Comparison of ENCODE assay signal across 8 cellular contexts in the genomic region with DNA sequence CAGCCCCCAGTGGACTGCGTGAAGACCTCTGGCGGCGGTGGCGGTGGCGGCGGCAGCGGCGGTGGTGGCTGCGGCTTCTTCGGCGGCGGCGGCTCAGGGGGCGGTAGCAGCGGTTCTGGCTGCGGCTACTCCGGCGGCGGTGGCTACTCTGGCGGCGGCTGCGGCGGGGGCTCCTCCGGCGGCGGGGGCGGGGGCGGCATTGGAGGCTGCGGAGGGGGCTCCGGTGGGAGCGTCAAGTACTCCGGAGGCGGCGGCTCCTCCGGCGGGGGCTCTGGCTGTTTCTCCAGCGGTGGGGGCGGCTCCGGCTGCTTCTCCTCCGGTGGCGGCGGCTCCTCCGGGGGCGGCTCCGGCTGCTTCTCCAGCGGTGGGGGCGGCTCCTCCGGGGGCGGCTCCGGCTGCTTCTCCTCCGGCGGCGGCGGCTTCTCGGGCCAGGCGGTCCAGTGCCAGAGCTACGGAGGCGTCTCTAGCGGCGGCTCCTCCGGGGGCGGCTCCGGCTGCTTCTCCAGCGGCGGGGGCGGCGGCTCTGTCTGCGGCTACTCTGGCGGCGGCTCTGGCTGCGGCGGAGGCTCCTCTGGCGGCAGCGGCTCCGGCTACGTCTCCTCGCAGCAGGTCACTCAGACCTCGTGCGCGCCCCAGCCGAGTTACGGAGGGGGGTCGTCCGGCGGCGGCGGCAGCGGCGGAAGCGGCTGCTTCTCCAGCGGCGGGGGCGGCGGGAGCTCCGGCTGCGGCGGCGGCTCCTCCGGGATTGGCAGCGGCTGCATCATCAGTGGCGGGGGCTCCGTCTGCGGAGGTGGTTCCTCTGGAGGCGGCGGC. TPM values are rescaled to one million over a fixed set of nuclear protein-coding genes. Genes with fewer than 3 reads are reported as not detected.
DNase-seq lines count a peak whose midpoint lies in the region; ATAC-seq and TF ChIP-seq lines count a peak whose summit lies in the region.

No MANE protein-coding gene starts in this region.

- H3K4me3 ChIP-seq in esophagus (ENCODE audit: low read depth in 1 of 2, low read length in 2 of 2) (peak overlapping the region; percentile 55 to 67), Caco-2 (ENCODE audit: low read depth, low read length) (no peak overlapping the region)

- no peaks in the 10 kb centered on the region for H3K9me3 Mint-ChIP-seq in activated CD4-positive, alpha-beta T cell treated with anti-CD3 and anti-CD28 coated beads, Interleukin-2, amount 10 ng/mL, durations not matched to agents 7 days and 5 days
- H3K9me3 Mint-ChIP-seq in Caco-2 (ENCODE audit: unreplicated experiment): no peaks in the 10 kb centered on the region

- no peak for TF ChIP-seq CTCF in Caco-2 (IDR thresholded peaks at IDR 0.05; ENCODE audit: insufficient read depth in 1 of 2, low read depth in 1 of 2, low read length in 1 of 2, severe bottlenecking in 1 of 2, unreplicated experiment in 1 of 2)

- H3K4me1 ChIP-seq in esophagus (ENCODE audit: control insufficient read depth in 2 of 2, insufficient read depth in 2 of 2, low read length in 1 of 2): no peaks in the 10 kb centered on the region
- H3K4me1 ChIP-seq in Caco-2: no peaks in the 10 kb centered on the region

- no peaks in the 10 kb centered on the region for H3K36me3 Mint-ChIP-seq in activated CD4-positive, alpha-beta T cell treated with anti-CD3 and anti-CD28 coated beads, Interleukin-2, amount 10 ng/mL, durations not matched to agents 7 days and 5 days (ENCODE audit: low read depth)
- no peaks in the 10 kb centered on the region for H3K36me3 Mint-ChIP-seq in Caco-2 (ENCODE audit: insufficient read depth, unreplicated experiment)

- peak overlapping the region; percentile 32 for H3K4me3 Mint-ChIP-seq in activated CD4-positive, alpha-beta T cell treated with anti-CD3 and anti-CD28 coated beads, Interleukin-2, amount 10 ng/mL, durations not matched to agents 7 days and 5 days
- H3K4me3 Mint-ChIP-seq in Caco-2 (ENCODE audit: unreplicated experiment): no peak overlapping the region

- CTCF ChIA-PET in activated CD4-positive, alpha-beta T cell treated with anti-CD3 and anti-CD28 coated beads, Interleukin-2, amount 10 ng/mL, durations not matched to agents 7 days and 5 days (lab: Charles Lee): interaction anchor here (1.4 kb wide), 1 partner anchor 8 kb away, joined by 3 read pairs; no protein-coding TSS in a partner anchor
- CTCF ChIA-PET in Caco-2 (lab: Charles Lee): no interaction called here

- no peak overlapping the region for H3K27ac Mint-ChIP-seq in activated CD4-positive, alpha-beta T cell treated with anti-CD3 and anti-CD28 coated beads, Interleukin-2, amount 10 ng/mL, durations not matched to agents 7 days and 5 days
- H3K27ac Mint-ChIP-seq in Caco-2 (ENCODE audit: unreplicated experiment): no peak overlapping the region

- H3K9me3 ChIP-seq in esophagus (ENCODE audit: control insufficient read depth in 2 of 2, insufficient read depth in 1 of 2, low read depth in 1 of 2, low read length in 1 of 2): no peaks in the 10 kb centered on the region
- no peaks in the 10 kb centered on the region for H3K9me3 ChIP-seq in Caco-2

- POLR2A ChIA-PET in activated CD4-positive, alpha-beta T cell treated with anti-CD3 and anti-CD28 coated beads, Interleukin-2, amount 10 ng/mL, durations not matched to agents 7 days and 5 days (lab: Charles Lee): no interaction called here
- POLR2A ChIA-PET in Caco-2 (lab: Charles Lee): no interaction called here

- DNase-seq in NCI-H1417 (lab: John Stamatoyannopoulos, UW): peak; percentile 46 to 68 (median 65)
- no peak for DNase-seq in NCI-H1417 treated with DMSO at 0.1 percent for 48 hours (lab: John Stamatoyannopoulos, UW)
- no peak for DNase-seq in activated CD4-positive, alpha-beta T cell treated with anti-CD3 and anti-CD28 coated beads, Interleukin-2, amount 10 ng/mL, durations not matched to agents 7 days and 5 days
- peak; percentile 31 for DNase-seq in occipital lobe (lab: John Stamatoyannopoulos, UW)
- DNase-seq in NCI-H2196 (lab: John Stamatoyannopoulos, UW; ENCODE audit: unreplicated experiment): no peak
- no peak for DNase-seq in Caco-2

- WGBS in esophagus, 2 donors: 3 to 4% methylated on average over 81 to 105 of the region's 105 CpGs

- ATAC-seq in GM21360 (IDR thresholded peaks at IDR 0.05; ENCODE audit: unreplicated experiment): no peak

- H3K4me1 Mint-ChIP-seq in activated CD4-positive, alpha-beta T cell treated with anti-CD3 and anti-CD28 coated beads, Interleukin-2, amount 10 ng/mL, durations not matched to agents 7 days and 5 days: peaks cover 23% of the 10 kb centered on the region
- no peaks in the 10 kb centered on the region for H3K4me1 Mint-ChIP-seq in Caco-2 (ENCODE audit: low read depth, unreplicated experiment)

- no TSS peak for BruUV-seq in Caco-2 (replicated peaks; lab: Mats Ljungman, UMichigan)

- H3K36me3 ChIP-seq in esophagus (ENCODE audit: control insufficient read depth in 2 of 2, insufficient read depth in 2 of 2, low read length in 1 of 2) (no peaks in the 10 kb centered on the region), Caco-2 (ENCODE audit: control insufficient read depth, insufficient read depth, low read length) (no peaks in the 10 kb centered on the region)

- intact Hi-C loops in Caco-2 (cut with micrococcal nuclease; ENCODE audit: unreplicated experiment): no loop called here

- peaks cover 67% of the 10 kb centered on the region for H3K27me3 Mint-ChIP-seq in activated CD4-positive, alpha-beta T cell treated with anti-CD3 and anti-CD28 coated beads, Interleukin-2, amount 10 ng/mL, durations not matched to agents 7 days and 5 days
- peaks cover 23% of the 10 kb centered on the region for H3K27me3 Mint-ChIP-seq in Caco-2 (ENCODE audit: insufficient read depth, unreplicated experiment)

- H3K27me3 ChIP-seq in esophagus (ENCODE audit: control insufficient read depth in 1 of 2, insufficient read depth in 2 of 2, low read length in 2 of 2) (peaks cover 0 to 5% of the 10 kb centered on the region in 2 donors), Caco-2 (replicated peaks; ENCODE audit: control insufficient read depth, insufficient read depth, low read length) (no peaks in the 10 kb centered on the region; the same call in 1 of the 2 replicates)

- H3K27ac ChIP-seq in esophagus (ENCODE audit: low read depth in 2 of 2, low read length in 1 of 2): no peak overlapping the region

RNA-seq across cellular contexts. Expression of a gene that starts 1.7 kb away (rescaled TPM):
- total RNA-seq in activated CD4-positive, alpha-beta T cell treated with anti-CD3 and anti-CD28 coated beads, Interleukin-2, amount 10 ng/mL, durations not matched to agents 7 days and 5 days: not detected
- under 1 TPM in 1 of 2 donors, not detected in 1; 0.28 TPM for polyA plus RNA-seq in esophagus
- total RNA-seq in occipital lobe (not detected), Caco-2 (2022) (not detected in 2 replicates)

RNA-seq across cellular contexts. Expression of a gene that starts 43.8 kb away (rescaled TPM):
- not detected for total RNA-seq in activated CD4-positive, alpha-beta T cell treated with anti-CD3 and anti-CD28 coated beads, Interleukin-2, amount 10 ng/mL, durations not matched to agents 7 days and 5 days
- not detected for polyA plus RNA-seq in esophagus
- total RNA-seq in occipital lobe: not detected
- 0.88 TPM in 1 of 2 replicates, not detected in the other for total RNA-seq in Caco-2 (2022)

RNA-seq across cellular contexts. Expression of a gene that starts 51.6 kb away (rescaled TPM):
- not detected for total RNA-seq in activated CD4-positive, alpha-beta T cell treated with anti-CD3 and anti-CD28 coated beads, Interleukin-2, amount 10 ng/mL, durations not matched to agents 7 days and 5 days
- 10 to 100 TPM in 1 of 2 donors, 1 to 10 TPM in 1; 9.9 to 21.5 TPM for polyA plus RNA-seq in esophagus
- total RNA-seq in occipital lobe: not detected
- not detected in 2 replicates for total RNA-seq in Caco-2 (2022)

RNA-seq across cellular contexts. Expression of a gene that starts 58.0 kb away (rescaled TPM):
- total RNA-seq in activated CD4-positive, alpha-beta T cell treated with anti-CD3 and anti-CD28 coated beads, Interleukin-2, amount 10 ng/mL, durations not matched to agents 7 days and 5 days: not detected
- polyA plus RNA-seq in esophagus: not detected
- total RNA-seq in occipital lobe (not detected), Caco-2 (2022) (not detected in 2 replicates)

Comparison
In these comparisons a context has a peak if more than half of its experiments do, and no peak if none do; other contexts are left out.
1. DNase-seq: peak in NCI-H1417 (3 of 3) and occipital lobe (single experiment); none in NCI-H1417 treated with DMSO at 0.1 percent for 48 hours (single experiment), activated CD4-positive, alpha-beta T cell treated with anti-CD3 and anti-CD28 coated beads, Interleukin-2, amount 10 ng/mL, durations not matched to agents 7 days and 5 days (single experiment), NCI-H2196 (single experiment) and Caco-2 (0 of 2).